In genomic region chr11:65873280-65874156, GRCh38 we compare ENCODE assay signal across 8 cellular contexts. TPM values are rescaled to one million over a fixed set of nuclear protein-coding genes. Genes with fewer than 3 reads are reported as not detected.
DNase-seq lines count a peak whose midpoint lies in the region; ATAC-seq, FAIRE-seq and TF ChIP-seq lines count a peak whose summit lies in the region.

No MANE protein-coding gene starts in this region.

- H2BK15ac ChIP-seq in H1 (ENCODE audit: low read length) = no peak overlapping the region

- peak overlapping the region; percentile 34 for H4K91ac ChIP-seq in H1 (replicated peaks; ENCODE audit: insufficient read length, low read length)

- no peak overlapping the region for H3K23ac ChIP-seq in H1 (ENCODE audit: insufficient read length)

- H3K9ac ChIP-seq in HUES48 (ENCODE audit: low read depth, low read length) (no peak overlapping the region), H1 (replicated peaks in 1 of 4; ENCODE audit: extremely low read depth in 1 of 4, low read depth in 3 of 4, low read length in 3 of 4) (no peak overlapping the region)

- peak; percentile 24 for FAIRE-seq in H1 (lab: Jason Lieb, UNC)

- TF ChIP-seq RAD21 in H1 (IDR thresholded peaks at IDR 0.05 in 1 of 2, conservative IDR thresholded peaks at IDR 0.05 in 1 of 2; ENCODE audit: low read depth in 2 of 2, low read length in 2 of 2) = no peak

- H3K36me3 Mint-ChIP-seq in activated CD8-positive, alpha-beta memory T cell treated with anti-CD3 and anti-CD28 coated beads, Interleukin-2, amount 10 ng/mL, durations not matched to agents 7 days and 5 days = no peaks in the 10 kb centered on the region

- peak overlapping the region; percentile 71; the same call in 1 of the 2 replicates for H4K8ac ChIP-seq in H1 (ENCODE audit: extremely low read depth, insufficient read depth, low read length)

- peak overlapping the region; percentile 79 for H3K4me3 Mint-ChIP-seq in activated CD8-positive, alpha-beta memory T cell treated with anti-CD3 and anti-CD28 coated beads, Interleukin-2, amount 10 ng/mL, durations not matched to agents 7 days and 5 days

- H3K27ac Mint-ChIP-seq in activated CD8-positive, alpha-beta memory T cell treated with anti-CD3 and anti-CD28 coated beads, Interleukin-2, amount 10 ng/mL, durations not matched to agents 7 days and 5 days = peak overlapping the region; percentile 73

- no peak overlapping the region for H2AK5ac ChIP-seq in H1 (ENCODE audit: low read depth, low read length)

- H3K18ac ChIP-seq in H1 (ENCODE audit: extremely low read depth, low read length) = peak overlapping the region; percentile 7; the same call in 1 of the 2 replicates

- H2BK120ac ChIP-seq in H1 (replicated peaks; ENCODE audit: low read depth, low read length) = no peak overlapping the region

- no peaks in the 10 kb centered on the region; the same call in 1 of the 2 replicates for H3K27me3 ChIP-seq in HUES48 (ENCODE audit: control insufficient read depth, insufficient read depth, low read length)
- peaks cover 0 to 35% (median 14%) of the 10 kb centered on the region in 4 experiments; a peak in 4 of 7 replicates for H3K27me3 ChIP-seq in H1 (replicated peaks in 1 of 4; ENCODE audit: control insufficient read depth in 3 of 4, extremely low read depth in 1 of 4, insufficient read depth in 3 of 4, low read length in 3 of 4)

- H4K20me1 ChIP-seq in H1 (replicated peaks in 1 of 2; ENCODE audit: control insufficient read depth in 1 of 2, insufficient read depth in 2 of 2, low read length in 2 of 2) = peaks cover 0 to 2% of the 10 kb centered on the region in 2 experiments

- H3K14ac ChIP-seq in H1 (ENCODE audit: insufficient read length) = no peak overlapping the region

- H3K4me3 ChIP-seq in HUES48 (ENCODE audit: low read depth, low read length) (peak overlapping the region; percentile 67), H1 (ENCODE audit: extremely low read depth in 1 of 4, insufficient read depth in 2 of 4, low read depth in 3 of 4, low read length in 4 of 4) (peak overlapping the region; percentile 49 to 77 (median 68))

- H3K9me3 ChIP-seq in HUES48 (ENCODE audit: control insufficient read depth, insufficient read depth, low read length) (no peaks in the 10 kb centered on the region), H1 (ENCODE audit: insufficient read depth in 2 of 2, low read depth in 1 of 2, low read length in 1 of 2) (no peaks in the 10 kb centered on the region)

- TF ChIP-seq EP300 in H1 (IDR thresholded peaks at IDR 0.05; ENCODE audit: borderline replicate concordance in 1 of 2, low read depth in 2 of 2, low read length in 2 of 2) = no peak

- ATAC-seq in GM21381 (IDR thresholded peaks at IDR 0.05; ENCODE audit: unreplicated experiment) = peak; percentile 82
- peak; percentile 93 for ATAC-seq in activated CD8-positive, alpha-beta memory T cell treated with anti-CD3 and anti-CD28 coated beads, Interleukin-2, amount 10 ng/mL, durations not matched to agents 7 days and 5 days

- H3K79me1 ChIP-seq in H1 (ENCODE audit: low read depth, low read length) = no peaks in the 10 kb centered on the region

- H3K4me2 ChIP-seq in H1 (ENCODE audit: insufficient read depth in 1 of 2, low read depth in 2 of 2, low read length in 2 of 2) = peak overlapping the region; percentile 83 to 90

- no peaks in the 10 kb centered on the region for H3K4me1 ChIP-seq in HUES48 (ENCODE audit: control insufficient read depth, insufficient read depth, low read length)
- peaks cover 0 to 8% (median under 1%) of the 10 kb centered on the region in 4 experiments; a peak in 4 of 7 replicates for H3K4me1 ChIP-seq in H1 (replicated peaks in 1 of 4; ENCODE audit: control insufficient read depth in 3 of 4, insufficient read depth in 4 of 4, low read length in 3 of 4)

- DNase-seq in CMK (ENCODE audit: low read depth) (peak; percentile 94), NOMO-1 treated with dmso at 0.1 percent for 144 hours (lab: John Stamatoyannopoulos, UW; ENCODE audit: unreplicated experiment) (peak; percentile 69), H1 (ENCODE audit: low read depth in 1 of 2, low spot score in 2 of 2) (peak; percentile 84 to 100), mesenteric fat pad (ENCODE audit: low spot score) (peak; percentile 98)
- peak; percentile 96 for DNase-seq in activated CD8-positive, alpha-beta memory T cell treated with anti-CD3 and anti-CD28 coated beads, Interleukin-2, amount 10 ng/mL, durations not matched to agents 7 days and 5 days
- DNase-seq in stimulated activated CD8-positive, alpha-beta memory T cell treated with anti-CD3 and anti-CD28 coated beads, Interleukin-15, amount 100 ng/mL, for 4 hours (ENCODE audit: low read depth in 2 of 2) = peak; percentile 87 to 93

- H3K4me1 Mint-ChIP-seq in activated CD8-positive, alpha-beta memory T cell treated with anti-CD3 and anti-CD28 coated beads, Interleukin-2, amount 10 ng/mL, durations not matched to agents 7 days and 5 days = peaks cover 53% of the 10 kb centered on the region

- H3K27ac ChIP-seq in HUES48 (ENCODE audit: low read depth, low read length) = no peak overlapping the region
- no peak overlapping the region for H3K27ac ChIP-seq in H1 (ENCODE audit: low read depth, low read length)

- peak overlapping the region; percentile 77 for H3K56ac ChIP-seq in H1 (replicated peaks; ENCODE audit: insufficient read length, low read depth, low read length)

- H2AFZ ChIP-seq in H1 (ENCODE audit: low read length) = 0 out of 2 replicates have a peak overlapping the region, but pooled peaks have one; percentile 28

- no peaks in the 10 kb centered on the region for H3K36me3 ChIP-seq in HUES48 (ENCODE audit: control insufficient read depth, insufficient read depth, low read length)
- no peaks in the 10 kb centered on the region for H3K36me3 ChIP-seq in H1 (ENCODE audit: control insufficient read depth in 2 of 4, insufficient read depth in 4 of 4, low read length in 3 of 4)

- peak overlapping the region; percentile 57 for H4K5ac ChIP-seq in H1 (ENCODE audit: insufficient read length, low read depth, low read length)

- no peak for TF ChIP-seq CTCF in H1 (IDR thresholded peaks at IDR 0.05; ENCODE audit: control extremely low read depth in 1 of 3, insufficient read depth in 1 of 3, low read depth in 1 of 3, low read length in 3 of 3)

- H3K23me2 ChIP-seq in H1 (ENCODE audit: low read depth, low read length) = peaks cover 5% of the 10 kb centered on the region; the same call in 1 of the 2 replicates

- H3K27me3 Mint-ChIP-seq in activated CD8-positive, alpha-beta memory T cell treated with anti-CD3 and anti-CD28 coated beads, Interleukin-2, amount 10 ng/mL, durations not matched to agents 7 days and 5 days = peaks cover 4% of the 10 kb centered on the region

- peak in 1 of 2 experiments; percentile 30; a peak in 1 of 3 replicates for TF ChIP-seq POLR2A in H1 (IDR thresholded peaks at IDR 0.05; ENCODE audit: control extremely low read depth in 1 of 2, low read depth in 2 of 2, low read length in 2 of 2)

- H2BK20ac ChIP-seq in H1 (ENCODE audit: low read length) = no peak overlapping the region

- no peak overlapping the region for H2BK5ac ChIP-seq in H1 (ENCODE audit: low read depth, low read length)

- H3K79me2 ChIP-seq in H1 (ENCODE audit: control insufficient read depth in 1 of 2, insufficient read depth in 2 of 2, low read length in 2 of 2) = no peaks in the 10 kb centered on the region

- no peaks in the 10 kb centered on the region for H3K9me3 Mint-ChIP-seq in activated CD8-positive, alpha-beta memory T cell treated with anti-CD3 and anti-CD28 coated beads, Interleukin-2, amount 10 ng/mL, durations not matched to agents 7 days and 5 days (ENCODE audit: low read depth)

- POLR2A ChIA-PET in H1 (lab: Charles Lee; ENCODE audit: partially characterized antibody) = interaction anchor here (0.7 to 39.7 kb wide), 6 partner anchors 1 to 150 kb away, joined by 3 to 1071 read pairs (median 4); partner anchors contain the start of genes CCDC85B, CFL1, CTSW and EFEMP2

- 15% methylated on average over 47 of the region's 55 CpGs; no CpG with 5 or more reads in 1 of the 2 experiments for WGBS in H1 (ENCODE audit: extremely low coverage in 1 of 2, insufficient coverage in 1 of 2, insufficient read length in 1 of 2, insufficient replicate concordance in 2 of 2, low coverage in 1 of 2, low lambda C conversion rate in 2 of 2, missing lambda C conversion rate in 1 of 2), 2 experiments

- CTCF ChIA-PET in activated CD8-positive, alpha-beta memory T cell treated with anti-CD3 and anti-CD28 coated beads, Interleukin-2, amount 10 ng/mL, durations not matched to agents 7 days and 5 days (lab: Charles Lee) = interaction anchor here (0.7 to 27.4 kb wide), 4 partner anchors 13 to 94 kb away, joined by 4 to 710 read pairs (median 44); partner anchors contain the start of genes CCDC85B, CFL1, CTSW and FIBP
- CTCF ChIA-PET in H1 (lab: Charles Lee; ENCODE audit: partially characterized antibody) = interaction anchor here (1.0 to 8.9 kb wide), 6 partner anchors 12 to 162 kb away, joined by 3 to 210 read pairs (median 11); partner anchors contain the start of genes CCDC85B, FIBP and KAT5

- no peak overlapping the region for H3K4ac ChIP-seq in H1 (replicated peaks; ENCODE audit: insufficient read length, low read depth, low read length)

- H2BK12ac ChIP-seq in H1 (ENCODE audit: low read depth, low read length) = no peak overlapping the region

RNA-seq across cellular contexts. Expression of gene EFEMP2, which starts 0.9 kb away (rescaled TPM):
- total RNA-seq in activated CD8-positive, alpha-beta memory T cell treated with anti-CD3 and anti-CD28 coated beads, Interleukin-2, amount 10 ng/mL, durations not matched to agents 7 days and 5 days = 10 to 100 TPM in 1 of 2 experiments, 1 to 10 TPM in 1; 7.1 to 13.4 TPM
- 8.8 and 9.7 TPM in 2 replicates for total RNA-seq in H1 (2021; fragmentation: NEBNext Ultra II Directional; extraction: Animal tissue kit (Norgen Biotek cat#: 25700))
- polyA plus RNA-seq in H1 (2011; rRNA removed) = 17.2 and 24.2 TPM in 2 replicates
- 16.2 TPM for polyA plus RNA-seq in H1 (2011; cell fraction: cytosol; rRNA removed)
- polyA plus RNA-seq in H1 (2011; cell fraction: nucleus; rRNA removed) = 54.9 TPM
- polyA plus RNA-seq in H1 (2012, experiment 1 of 2) = 6.4 to 12.6 TPM (median 9.4 TPM) in 4 replicates
- polyA plus RNA-seq in H1 (2012, experiment 2 of 2) = 8.4 TPM
- 14.8 TPM for polyA plus RNA-seq in H1 (2013, experiment 1 of 2)
- 14.3 TPM for polyA plus RNA-seq in H1 (2013, experiment 2 of 2)
- polyA minus RNA-seq in H1 (2011; rRNA and poly(A)+ RNA removed) = 5.3 and 6.1 TPM in 2 replicates
- 5.7 TPM for polyA minus RNA-seq in H1 (2011; cell fraction: cytosol; rRNA and poly(A)+ RNA removed)
- polyA minus RNA-seq in H1 (2011; cell fraction: nucleus; rRNA and poly(A)+ RNA removed) = 17.4 TPM
- total RNA-seq in mesenteric fat pad = 87.7 TPM

RNA-seq across cellular contexts. Expression of gene CTSW, which starts 6.1 kb away (rescaled TPM):
- total RNA-seq in activated CD8-positive, alpha-beta memory T cell treated with anti-CD3 and anti-CD28 coated beads, Interleukin-2, amount 10 ng/mL, durations not matched to agents 7 days and 5 days = 100 to 1,000 TPM; 268 to 339 TPM
- not detected in 2 replicates for total RNA-seq in H1 (2021; fragmentation: NEBNext Ultra II Directional; extraction: Animal tissue kit (Norgen Biotek cat#: 25700))
- not detected in 2 replicates for polyA plus RNA-seq in H1 (2011; rRNA removed)
- not detected for polyA plus RNA-seq in H1 (2011; cell fraction: cytosol; rRNA removed)
- not detected for polyA plus RNA-seq in H1 (2011; cell fraction: nucleus; rRNA removed)
- polyA plus RNA-seq in H1 (2012, experiment 1 of 2) = not detected in 4 replicates
- polyA plus RNA-seq in H1 (2012, experiment 2 of 2) = not detected
- polyA plus RNA-seq in H1 (2013, experiment 1 of 2) = not detected
- not detected for polyA plus RNA-seq in H1 (2013, experiment 2 of 2)
- not detected in 2 replicates for polyA minus RNA-seq in H1 (2011; rRNA and poly(A)+ RNA removed)
- not detected for polyA minus RNA-seq in H1 (2011; cell fraction: cytosol; rRNA and poly(A)+ RNA removed)
- not detected for polyA minus RNA-seq in H1 (2011; cell fraction: nucleus; rRNA and poly(A)+ RNA removed)
- total RNA-seq in mesenteric fat pad = 1.3 TPM

RNA-seq across cellular contexts. Expression of gene MUS81, which starts 13.3 kb away (rescaled TPM):
- 100 to 1,000 TPM; 106 to 125 TPM for total RNA-seq in activated CD8-positive, alpha-beta memory T cell treated with anti-CD3 and anti-CD28 coated beads, Interleukin-2, amount 10 ng/mL, durations not matched to agents 7 days and 5 days
- total RNA-seq in H1 (2021; fragmentation: NEBNext Ultra II Directional; extraction: Animal tissue kit (Norgen Biotek cat#: 25700)) = 30.2 and 36.0 TPM in 2 replicates
- 31.5 and 44.1 TPM in 2 replicates for polyA plus RNA-seq in H1 (2011; rRNA removed)
- 41.8 TPM for polyA plus RNA-seq in H1 (2011; cell fraction: cytosol; rRNA removed)
- 222 TPM for polyA plus RNA-seq in H1 (2011; cell fraction: nucleus; rRNA removed)
- 30.7 to 47.5 TPM (median 37.9 TPM) in 4 replicates for polyA plus RNA-seq in H1 (2012, experiment 1 of 2)
- polyA plus RNA-seq in H1 (2012, experiment 2 of 2) = 39.0 TPM
- polyA plus RNA-seq in H1 (2013, experiment 1 of 2) = 35.0 TPM
- 32.2 TPM for polyA plus RNA-seq in H1 (2013, experiment 2 of 2)
- 13.3 and 24.3 TPM in 2 replicates for polyA minus RNA-seq in H1 (2011; rRNA and poly(A)+ RNA removed)
- polyA minus RNA-seq in H1 (2011; cell fraction: cytosol; rRNA and poly(A)+ RNA removed) = 23.6 TPM
- polyA minus RNA-seq in H1 (2011; cell fraction: nucleus; rRNA and poly(A)+ RNA removed) = 60.4 TPM
- 38.0 TPM for total RNA-seq in mesenteric fat pad

RNA-seq across cellular contexts. Expression of gene FIBP, which starts 14.8 kb away (rescaled TPM):
- 100 to 1,000 TPM; 100 to 122 TPM for total RNA-seq in activated CD8-positive, alpha-beta memory T cell treated with anti-CD3 and anti-CD28 coated beads, Interleukin-2, amount 10 ng/mL, durations not matched to agents 7 days and 5 days
- total RNA-seq in H1 (2021; fragmentation: NEBNext Ultra II Directional; extraction: Animal tissue kit (Norgen Biotek cat#: 25700)) = 74.3 and 79.9 TPM in 2 replicates
- 173 and 184 TPM in 2 replicates for polyA plus RNA-seq in H1 (2011; rRNA removed)
- 127 TPM for polyA plus RNA-seq in H1 (2011; cell fraction: cytosol; rRNA removed)
- 233 TPM for polyA plus RNA-seq in H1 (2011; cell fraction: nucleus; rRNA removed)
- 82.7 to 114 TPM (median 111 TPM) in 4 replicates for polyA plus RNA-seq in H1 (2012, experiment 1 of 2)
- 151 TPM for polyA plus RNA-seq in H1 (2012, experiment 2 of 2)
- polyA plus RNA-seq in H1 (2013, experiment 1 of 2) = 79.7 TPM
- polyA plus RNA-seq in H1 (2013, experiment 2 of 2) = 83.5 TPM
- polyA minus RNA-seq in H1 (2011; rRNA and poly(A)+ RNA removed) = 87.2 and 105 TPM in 2 replicates
- polyA minus RNA-seq in H1 (2011; cell fraction: cytosol; rRNA and poly(A)+ RNA removed) = 89.1 TPM
- 101 TPM for polyA minus RNA-seq in H1 (2011; cell fraction: nucleus; rRNA and poly(A)+ RNA removed)
- total RNA-seq in mesenteric fat pad = 46.5 TPM

RNA-seq across cellular contexts. Expression of gene CFL1, which starts 15.5 kb away (rescaled TPM):
- total RNA-seq in activated CD8-positive, alpha-beta memory T cell treated with anti-CD3 and anti-CD28 coated beads, Interleukin-2, amount 10 ng/mL, durations not matched to agents 7 days and 5 days = 1,000 to 10,000 TPM; 1,745 to 1,753 TPM
- total RNA-seq in H1 (2021; fragmentation: NEBNext Ultra II Directional; extraction: Animal tissue kit (Norgen Biotek cat#: 25700)) = 1,252 and 1,270 TPM in 2 replicates
- 1,365 and 1,809 TPM in 2 replicates for polyA plus RNA-seq in H1 (2011; rRNA removed)
- 1,336 TPM for polyA plus RNA-seq in H1 (2011; cell fraction: cytosol; rRNA removed)
- 788 TPM for polyA plus RNA-seq in H1 (2011; cell fraction: nucleus; rRNA removed)
- 1,064 to 1,459 TPM (median 1,329 TPM) in 4 replicates for polyA plus RNA-seq in H1 (2012, experiment 1 of 2)
- 1,254 TPM for polyA plus RNA-seq in H1 (2012, experiment 2 of 2)
- 989 TPM for polyA plus RNA-seq in H1 (2013, experiment 1 of 2)
- 932 TPM for polyA plus RNA-seq in H1 (2013, experiment 2 of 2)
- polyA minus RNA-seq in H1 (2011; rRNA and poly(A)+ RNA removed) = 1,332 and 1,357 TPM in 2 replicates
- 622 TPM for polyA minus RNA-seq in H1 (2011; cell fraction: cytosol; rRNA and poly(A)+ RNA removed)
- polyA minus RNA-seq in H1 (2011; cell fraction: nucleus; rRNA and poly(A)+ RNA removed) = 426 TPM
- total RNA-seq in mesenteric fat pad = 818 TPM

Comparison
In these comparisons a context has a peak if more than half of its experiments do, and no peak if none do; other contexts are left out.
1. RNA of gene CTSW, which starts 6.1 kb away (total RNA-seq): 268 to 339 TPM in activated CD8-positive, alpha-beta memory T cell treated with anti-CD3 and anti-CD28 coated beads, Interleukin-2, amount 10 ng/mL, durations not matched to agents 7 days and 5 days; 1.3 TPM in mesenteric fat pad (single experiment) and not detected in H1; every median in the first group is over 100 times any median in the second.
2. Peak in every context shown above with its lines, with median percentiles within 50 percentile points of each other: DNase-seq.